Comparison of ENCODE assay signal across 1 cellular context in genomic region chr1:32948905-32949304, GRCh38.
TF ChIP-seq lines count a peak whose summit lies in the region.

No MANE protein-coding gene starts in this region.

TF ChIP-seq in endothelial cell of umbilical vein, 7 proteins besides CTCF, POLR2A, EP300 and RAD21 (continued from another document):
- TF ChIP-seq POLR2AphosphoS5 (IDR thresholded peaks at IDR 0.05; ENCODE audit: insufficient read depth, low read depth, low read length) (no peak), GATA2 (IDR thresholded peaks at IDR 0.05; ENCODE audit: insufficient read depth, insufficient read length, low read depth, low read length) (no peak)
